In the genomic region with DNA sequence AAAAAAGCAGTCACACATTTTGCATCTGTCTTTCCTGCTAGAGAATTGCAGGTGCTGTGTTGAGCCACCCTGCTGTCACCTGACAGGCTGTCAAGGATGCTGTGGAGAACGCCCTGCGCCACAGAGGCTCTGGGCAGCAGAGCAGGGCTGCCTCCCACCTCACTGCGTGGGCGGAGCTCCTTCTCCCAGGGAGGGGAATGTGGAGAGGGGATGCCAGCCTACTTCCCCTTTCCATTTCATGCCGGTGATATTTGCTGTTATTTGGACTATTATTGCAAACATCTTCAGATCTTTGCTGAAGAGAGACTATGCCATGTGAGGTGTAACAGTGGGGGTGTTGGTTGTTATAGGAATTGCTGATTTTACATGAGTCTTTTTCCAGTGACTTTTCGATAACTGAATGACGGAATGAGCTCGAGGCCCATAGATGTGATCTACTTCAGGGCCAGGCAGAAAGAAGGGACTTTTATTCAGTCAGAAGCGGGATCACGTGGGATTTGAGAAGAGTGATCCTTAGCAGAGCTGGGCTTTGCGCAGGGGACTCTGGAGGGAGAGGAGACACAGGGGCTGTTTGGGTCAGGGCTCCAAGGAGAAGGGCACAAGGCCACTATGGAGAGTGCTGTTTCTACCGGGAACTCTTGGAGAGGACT, we compare ENCODE assay signal across 14 cellular contexts.
A peak's percentile ranks its signal among the peaks of the same experiment; 100 is the strongest.
DNase-seq lines count a peak whose midpoint lies in the region; ATAC-seq and TF ChIP-seq lines count a peak whose summit lies in the region.
"Had no signal": no experiment of that assay in that cellular context is flagged by ENCODE, and none has a peak within 500 bp of the region (broad histone marks: within the 10 kb centered on the region; RNA-seq: fewer than 3 reads in every experiment).

No MANE protein-coding gene starts in this region.

- no peak for ATAC-seq in GM18909 (IDR thresholded peaks at IDR 0.05; ENCODE audit: poor library complexity, unreplicated experiment)
- ATAC-seq: gastroesophageal sphincter, PC-3 had no signal

- CTCF ChIA-PET in HEK293 (lab: Yijun Ruan, JAX): no interaction called here

- no peaks in the 10 kb centered on the region for H3K9me3 ChIP-seq in HEK293 (ENCODE audit: control insufficient read depth, insufficient read depth, low read depth, low read length)
- H3K9me3 ChIP-seq: gastroesophageal sphincter, neutrophil, right lobe of liver, SK-N-SH had no signal

- H3K27ac ChIP-seq in HEK293 (ENCODE audit: extremely low read depth, low read depth, low read length): no peak overlapping the region
- H3K27ac ChIP-seq: gastroesophageal sphincter, neutrophil, right lobe of liver had no signal

- no peak overlapping the region for H3K4me3 ChIP-seq in HEK293 (ENCODE audit: low read depth, low read length)
- H3K4me3 ChIP-seq: gastroesophageal sphincter, right lobe of liver had no signal

- intact Hi-C loops in head of caudate nucleus (cut with DNase I): no loop called here

- POLR2A ChIA-PET in HEK293 (lab: Yijun Ruan, JAX): no interaction called here

- DNase-seq in CD1c-positive myeloid dendritic cell (ENCODE audit: extremely low spot score) (peak; percentile 88), NCI-H510A treated with DMSO at 0.1 percent for 48 hours (lab: John Stamatoyannopoulos, UW) (peak; percentile 3), head of caudate nucleus (peak in 29 of 42 donors; percentile 20 to 76 (median 54)), activated gamma-delta T cell treated with Interleukin-2 at 50 U/mL for 16 hours (no peak), HuH-7.5 (ENCODE audit: low spot score) (no peak), AG20443 (ENCODE audit: low spot score) (no peak)
- DNase-seq: NCI-H226, PC-3 had no signal

- TF ChIP-seq CTCF in HEK293 (tag by site-specific recombination; IDR thresholded peaks at IDR 0.05): no peak

- no peaks in the 10 kb centered on the region for H3K4me1 ChIP-seq in HEK293 (ENCODE audit: control insufficient read depth, insufficient read depth, low read length)
- H3K4me1 ChIP-seq: gastroesophageal sphincter, right lobe of liver had no signal

- H3K36me3 ChIP-seq in HEK293 (ENCODE audit: control insufficient read depth in 2 of 2, insufficient read depth in 1 of 2, low read length in 2 of 2): no peaks in the 10 kb centered on the region
- H3K36me3 ChIP-seq: gastroesophageal sphincter, neutrophil, right lobe of liver had no signal

TF ChIP-seq in HEK293, 187 proteins besides CTCF, POLR2A, EP300 and RAD21:
- TF ChIP-seq SP3 (tag by site-specific recombination; IDR thresholded peaks at IDR 0.05) (no peak), ZFHX2 (tag by site-specific recombination; conservative IDR thresholded peaks at IDR 0.05) (peak; percentile 70), ZXDB (tag by site-specific recombination; IDR thresholded peaks at IDR 0.05) (no peak), ZNF416 (tag by site-specific recombination; IDR thresholded peaks at IDR 0.05) (no peak), ZBTB21 (tag by site-specific recombination; IDR thresholded peaks at IDR 0.05) (no peak)
- TF ChIP-seq, protein P1, sequence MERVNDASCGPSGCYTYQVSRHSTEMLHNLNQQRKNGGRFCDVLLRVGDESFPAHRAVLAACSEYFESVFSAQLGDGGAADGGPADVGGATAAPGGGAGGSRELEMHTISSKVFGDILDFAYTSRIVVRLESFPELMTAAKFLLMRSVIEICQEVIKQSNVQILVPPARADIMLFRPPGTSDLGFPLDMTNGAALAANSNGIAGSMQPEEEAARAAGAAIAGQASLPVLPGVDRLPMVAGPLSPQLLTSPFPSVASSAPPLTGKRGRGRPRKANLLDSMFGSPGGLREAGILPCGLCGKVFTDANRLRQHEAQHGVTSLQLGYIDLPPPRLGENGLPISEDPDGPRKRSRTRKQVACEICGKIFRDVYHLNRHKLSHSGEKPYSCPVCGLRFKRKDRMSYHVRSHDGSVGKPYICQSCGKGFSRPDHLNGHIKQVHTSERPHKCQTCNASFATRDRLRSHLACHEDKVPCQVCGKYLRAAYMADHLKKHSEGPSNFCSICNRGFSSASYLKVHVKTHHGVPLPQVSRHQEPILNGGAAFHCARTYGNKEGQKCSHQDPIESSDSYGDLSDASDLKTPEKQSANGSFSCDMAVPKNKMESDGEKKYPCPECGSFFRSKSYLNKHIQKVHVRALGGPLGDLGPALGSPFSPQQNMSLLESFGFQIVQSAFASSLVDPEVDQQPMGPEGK (tag by site-specific recombination; IDR thresholded peaks at IDR 0.05): no peak

Comparison
In these comparisons a context has a peak if more than half of its experiments do, and no peak if none do; other contexts are left out.
1. DNase-seq: peak in CD1c-positive myeloid dendritic cell (single experiment), NCI-H510A treated with DMSO at 0.1 percent for 48 hours (single experiment) and head of caudate nucleus (29 of 42); none in activated gamma-delta T cell treated with Interleukin-2 at 50 U/mL for 16 hours (single experiment), HuH-7.5 (single experiment) and AG20443 (single experiment).